1 cellular context compared by ENCODE assay signal in genomic region chr5:160356550-160357347, GRCh38.
TF ChIP-seq lines count a peak whose summit lies in the region.

No MANE protein-coding gene starts in this region.

TF ChIP-seq in WTC11, 78 proteins besides CTCF, POLR2A, EP300 and RAD21 (continued from another document):
- TF ChIP-seq AR (CRISPR knock-in tag; IDR thresholded peaks at IDR 0.05): no peak
- no peak for TF ChIP-seq ATF1 (CRISPR knock-in tag; IDR thresholded peaks at IDR 0.05)
- no peak for TF ChIP-seq MYBL2 (CRISPR knock-in tag; IDR thresholded peaks at IDR 0.05)
